ENCODE assay signal across 9 cellular contexts in genomic region chr2:241357531-241357930, GRCh38. TPM values are rescaled to one million over a fixed set of nuclear protein-coding genes. Genes with fewer than 3 reads are reported as not detected.
DNase-seq lines count a peak whose midpoint lies in the region; ATAC-seq and TF ChIP-seq lines count a peak whose summit lies in the region.
"Had no signal": no experiment of that assay in that cellular context is flagged by ENCODE, and none has a peak within 500 bp of the region (broad histone marks: within the 10 kb centered on the region; RNA-seq: fewer than 3 reads in every experiment).

No MANE protein-coding gene starts in this region.

- H3K9me3 Mint-ChIP-seq in activated T-cell treated with anti-CD3 and anti-CD28 coated beads, Interleukin-2, amount 50 U/mL, for 4 hours, result no peaks in the 10 kb centered on the region

- peaks cover 25% of the 10 kb centered on the region for H3K4me1 Mint-ChIP-seq in activated T-cell treated with anti-CD3 and anti-CD28 coated beads, Interleukin-2, amount 50 U/mL, for 4 hours (ENCODE audit: low read depth)

- H2AFZ ChIP-seq in hepatocyte, result no peak overlapping the region

- intact Hi-C loops in Right ventricle myocardium inferior (cut with DNase I), result loop anchor here (5.0 kb wide), 1 partner anchor 150 kb away; the partner anchor contains the start of gene STK25

- H3K36me3 ChIP-seq in hepatocyte (replicated peaks; ENCODE audit: insufficient read depth, low read depth) (no peaks in the 10 kb centered on the region), thoracic aorta (peaks cover 6% of the 10 kb centered on the region)

- peaks cover 28% of the 10 kb centered on the region for H3K4me1 ChIP-seq in hepatocyte (ENCODE audit: insufficient read depth)
- peaks cover 16 to 28% of the 10 kb centered on the region in 2 donors for H3K4me1 ChIP-seq in thoracic aorta (ENCODE audit: control insufficient read depth in 1 of 2, low read depth in 2 of 2)

- DNase-seq in activated T-cell treated with anti-CD3 and anti-CD28 coated beads, Interleukin-2, amount 50 U/mL, for 4 hours, result no peak
- DNase-seq in activated T-cell treated with anti-CD3 and anti-CD28 coated beads for 4 hours (no peak), hepatocyte (ENCODE audit: low spot score) (no peak), thoracic aorta (ENCODE audit: low spot score) (no peak), Right ventricle myocardium inferior (ENCODE audit: missing footprints) (no peak), NCI-H1092 (lab: John Stamatoyannopoulos, UW) (no peak)
- DNase-seq: NCI-H1436 treated with DMSO at 0.1 percent for 48 hours had no signal

- no peaks in the 10 kb centered on the region for H3K27me3 Mint-ChIP-seq in activated T-cell treated with anti-CD3 and anti-CD28 coated beads, Interleukin-2, amount 50 U/mL, for 4 hours (ENCODE audit: low read depth)

- H3K9me3 ChIP-seq in hepatocyte (ENCODE audit: low read depth) (no peaks in the 10 kb centered on the region), thoracic aorta (no peaks in the 10 kb centered on the region)

- H3K4me2 ChIP-seq in hepatocyte, result peak overlapping the region; percentile 92

- peaks cover 31% of the 10 kb centered on the region for H4K20me1 ChIP-seq in hepatocyte (ENCODE audit: insufficient read depth, poor library complexity, severe bottlenecking)

- peaks cover 7% of the 10 kb centered on the region for H3K36me3 Mint-ChIP-seq in activated T-cell treated with anti-CD3 and anti-CD28 coated beads, Interleukin-2, amount 50 U/mL, for 4 hours (ENCODE audit: insufficient read depth)

- peaks cover 61% of the 10 kb centered on the region for H3K79me2 ChIP-seq in hepatocyte

- peak overlapping the region; percentile 67 for H3K4me3 ChIP-seq in hepatocyte
- peak overlapping the region; percentile 91 for H3K4me3 ChIP-seq in thoracic aorta

- H3K4me3 Mint-ChIP-seq in activated T-cell treated with anti-CD3 and anti-CD28 coated beads, Interleukin-2, amount 50 U/mL, for 4 hours, result peak overlapping the region; percentile 83

- H3K27me3 ChIP-seq in hepatocyte, result no peaks in the 10 kb centered on the region
- H3K27me3 ChIP-seq in thoracic aorta (replicated peaks; ENCODE audit: insufficient read depth), result no peaks in the 10 kb centered on the region

- no peak for TF ChIP-seq CTCF in VCaP (conservative IDR thresholded peaks at IDR 0.05)
- TF ChIP-seq CTCF in hepatocyte (IDR thresholded peaks at IDR 0.05; ENCODE audit: poor library complexity), result no peak
- TF ChIP-seq CTCF in thoracic aorta (IDR thresholded peaks at IDR 0.05), result no peak

- H3K9me2 ChIP-seq in hepatocyte (replicated peaks; ENCODE audit: insufficient read depth), result no peaks in the 10 kb centered on the region

- H3K27ac ChIP-seq in VCaP, result peak overlapping the region; percentile 81
- peak overlapping the region; percentile 87 for H3K27ac ChIP-seq in hepatocyte
- H3K27ac ChIP-seq in thoracic aorta, result no peak overlapping the region

- no peak for ATAC-seq in activated T-cell treated with anti-CD3 and anti-CD28 coated beads, Interleukin-2, amount 50 U/mL, for 4 hours
- no peak for ATAC-seq in thoracic aorta (ENCODE audit: insufficient number of reproducible peaks, low FRiP score, low read depth)
- ATAC-seq in Right ventricle myocardium inferior, result no peak
- ATAC-seq in HG02610 (IDR thresholded peaks at IDR 0.05; ENCODE audit: unreplicated experiment), result no peak

- 47% methylated on average over 3 of the region's 3 CpGs for WGBS in hepatocyte (ENCODE audit: low lambda C conversion rate, missing lambda C conversion rate)

RNA-seq across cellular contexts. Expression of gene FARP2, which starts 1.4 kb away (rescaled TPM):
- 10 to 100 TPM; 29.5 to 35.6 (median 30.3) TPM for total RNA-seq in activated T-cell treated with anti-CD3 and anti-CD28 coated beads, Interleukin-2, amount 50 U/mL, for 4 hours
- total RNA-seq in hepatocyte, result 29.1 and 29.3 TPM in 2 replicates
- polyA plus RNA-seq in hepatocyte, result 28.4 and 29.6 TPM in 2 replicates
- total RNA-seq in thoracic aorta, result 10 to 100 TPM; 48.1 to 67.4 TPM
- total RNA-seq in Right ventricle myocardium inferior, result 15.0 TPM

RNA-seq across cellular contexts. Expression of gene SEPTIN2, which starts 41.8 kb away (rescaled TPM):
- 100 to 1,000 TPM; 185 to 215 (median 189) TPM for total RNA-seq in activated T-cell treated with anti-CD3 and anti-CD28 coated beads, Interleukin-2, amount 50 U/mL, for 4 hours
- total RNA-seq in hepatocyte (373 and 388 TPM in 2 replicates), thoracic aorta (100 to 1,000 TPM; 289 to 405 TPM), Right ventricle myocardium inferior (150 TPM)
- 314 and 315 TPM in 2 replicates for polyA plus RNA-seq in hepatocyte

RNA-seq across cellular contexts. Expression of gene HDLBP, which starts 42.1 kb away (rescaled TPM):
- total RNA-seq in activated T-cell treated with anti-CD3 and anti-CD28 coated beads, Interleukin-2, amount 50 U/mL, for 4 hours, result 100 to 1,000 TPM; 231 to 270 (median 257) TPM
- 393 and 437 TPM in 2 replicates for total RNA-seq in hepatocyte
- 389 and 394 TPM in 2 replicates for polyA plus RNA-seq in hepatocyte
- total RNA-seq in thoracic aorta, result 100 to 1,000 TPM; 404 to 447 TPM
- total RNA-seq in Right ventricle myocardium inferior, result 393 TPM

Comparison
In these comparisons a context has a peak if more than half of its experiments do, and no peak if none do; other contexts are left out.
1. H3K27ac ChIP-seq: peak in VCaP (single experiment) and hepatocyte (single experiment); none in thoracic aorta (0 of 2).